ENCODE assay signal across 8 cellular contexts in genomic region chr9:113737414-113738271, GRCh38.
DNase-seq lines count a peak whose midpoint lies in the region; ATAC-seq and TF ChIP-seq lines count a peak whose summit lies in the region.

No MANE protein-coding gene starts in this region.

- H3K27ac ChIP-seq in tibial nerve, result no peak overlapping the region
- H3K27ac ChIP-seq in CD8-positive, alpha-beta memory T cell (ENCODE audit: low read depth, low read length), result no peak overlapping the region

- H3K4me3 ChIP-seq in HAP-1 (no peak overlapping the region), tibial nerve (no peak overlapping the region)
- H3K4me3 ChIP-seq in CD8-positive, alpha-beta memory T cell (ENCODE audit: low read length), result no peak overlapping the region

- H3K27me3 ChIP-seq in HAP-1 (ENCODE audit: low read depth) (peaks cover 6% of the 10 kb centered on the region; the same call in 1 of the 2 replicates), tibial nerve (no peaks in the 10 kb centered on the region)
- no peaks in the 10 kb centered on the region for H3K27me3 ChIP-seq in CD8-positive, alpha-beta memory T cell (ENCODE audit: insufficient read depth, low read length, poor library complexity, severe bottlenecking)

- ATAC-seq in GM19035 (IDR thresholded peaks at IDR 0.05; ENCODE audit: unreplicated experiment), result no peak

- peaks cover 10% of the 10 kb centered on the region for H3K27me3 Mint-ChIP-seq in brain
- H3K27me3 Mint-ChIP-seq in CD8-positive, alpha-beta memory T cell, result peaks cover 12 to 68% of the 10 kb centered on the region in 2 donors

- H3K36me3 ChIP-seq in HAP-1 (replicated peaks) (no peaks in the 10 kb centered on the region), tibial nerve (no peaks in the 10 kb centered on the region)
- H3K36me3 ChIP-seq in CD8-positive, alpha-beta memory T cell (ENCODE audit: insufficient read depth, low read length), result no peaks in the 10 kb centered on the region

- WGBS in tibial nerve, 2 donors, result 29 to 38% methylated on average over 6 of the region's 6 CpGs

- H3K4me3 Mint-ChIP-seq in brain, result no peak overlapping the region
- no peak overlapping the region for H3K4me3 Mint-ChIP-seq in CD8-positive, alpha-beta memory T cell

- CTCF ChIA-PET in CD8-positive, alpha-beta memory T cell (lab: Charles Lee), result no interaction called here

- no peaks in the 10 kb centered on the region for H3K9me3 ChIP-seq in HAP-1
- no peaks in the 10 kb centered on the region for H3K9me3 ChIP-seq in tibial nerve
- H3K9me3 ChIP-seq in CD8-positive, alpha-beta memory T cell (ENCODE audit: low read length), result no peaks in the 10 kb centered on the region

- peaks cover 3 to 8% (median 4%) of the 10 kb centered on the region in 5 experiments for H3K9me3 Mint-ChIP-seq in brain
- H3K9me3 Mint-ChIP-seq in CD8-positive, alpha-beta memory T cell, result peaks cover 3 to 11% (median 8%) of the 10 kb centered on the region in 5 donors

- TF ChIP-seq CTCF in brain (conservative IDR thresholded peaks at IDR 0.05) (peak; percentile 72 to 91), tibial nerve (IDR thresholded peaks at IDR 0.05) (peak; percentile 40 to 65 (median 52))

- H3K27ac Mint-ChIP-seq in brain, result no peak overlapping the region
- H3K27ac Mint-ChIP-seq in CD8-positive, alpha-beta memory T cell, result peak overlapping the region in 1 of 8 donors; percentile 17

- POLR2A ChIA-PET in CD8-positive, alpha-beta memory T cell (lab: Charles Lee), result no interaction called here

- no peaks in the 10 kb centered on the region for H3K36me3 Mint-ChIP-seq in brain
- no peaks in the 10 kb centered on the region for H3K36me3 Mint-ChIP-seq in CD8-positive, alpha-beta memory T cell

- peaks cover 13% of the 10 kb centered on the region for H3K4me1 Mint-ChIP-seq in brain
- no peaks in the 10 kb centered on the region for H3K4me1 Mint-ChIP-seq in CD8-positive, alpha-beta memory T cell

- DNase-seq in DMS 273 (lab: John Stamatoyannopoulos, UW; ENCODE audit: unreplicated experiment) (peak; percentile 89), HAP-1 (ENCODE audit: low spot score in 2 of 2) (peak; percentile 39 to 80), NCI-H82 (lab: John Stamatoyannopoulos, UW) (peak; percentile 84), kidney glomerular epithelial cell (lab: John Stamatoyannopoulos, UW) (peak; percentile 39), tibial nerve (ENCODE audit: low spot score in 2 of 2) (peak in 1 of 2 donors; percentile 72)
- DNase-seq in CD8-positive, alpha-beta memory T cell, result no peak

- no peak for TF ChIP-seq EP300 in tibial nerve (IDR thresholded peaks at IDR 0.05)

- no peaks in the 10 kb centered on the region for H3K4me1 ChIP-seq in HAP-1
- H3K4me1 ChIP-seq in tibial nerve, result no peaks in the 10 kb centered on the region
- no peaks in the 10 kb centered on the region for H3K4me1 ChIP-seq in CD8-positive, alpha-beta memory T cell (ENCODE audit: insufficient read depth, low read length)

- in situ Hi-C loops in HAP-1 (cut with MboI; ENCODE audit: low sequenced_read_pairs), result loop anchor here (25.0 kb wide), 2 partner anchors 300 to 550 kb away; no protein-coding TSS in a partner anchor

- TF ChIP-seq POLR2A in tibial nerve (IDR thresholded peaks at IDR 0.05), result no peak

Comparison
In these comparisons a context has a peak if more than half of its experiments do, and no peak if none do; other contexts are left out.
1. DNase-seq: peak in DMS 273 (single experiment), HAP-1 (2 of 2), NCI-H82 (single experiment) and kidney glomerular epithelial cell (single experiment); none in CD8-positive, alpha-beta memory T cell (0 of 5).